ENCODE assay signal across 10 cellular contexts in the genomic region with DNA sequence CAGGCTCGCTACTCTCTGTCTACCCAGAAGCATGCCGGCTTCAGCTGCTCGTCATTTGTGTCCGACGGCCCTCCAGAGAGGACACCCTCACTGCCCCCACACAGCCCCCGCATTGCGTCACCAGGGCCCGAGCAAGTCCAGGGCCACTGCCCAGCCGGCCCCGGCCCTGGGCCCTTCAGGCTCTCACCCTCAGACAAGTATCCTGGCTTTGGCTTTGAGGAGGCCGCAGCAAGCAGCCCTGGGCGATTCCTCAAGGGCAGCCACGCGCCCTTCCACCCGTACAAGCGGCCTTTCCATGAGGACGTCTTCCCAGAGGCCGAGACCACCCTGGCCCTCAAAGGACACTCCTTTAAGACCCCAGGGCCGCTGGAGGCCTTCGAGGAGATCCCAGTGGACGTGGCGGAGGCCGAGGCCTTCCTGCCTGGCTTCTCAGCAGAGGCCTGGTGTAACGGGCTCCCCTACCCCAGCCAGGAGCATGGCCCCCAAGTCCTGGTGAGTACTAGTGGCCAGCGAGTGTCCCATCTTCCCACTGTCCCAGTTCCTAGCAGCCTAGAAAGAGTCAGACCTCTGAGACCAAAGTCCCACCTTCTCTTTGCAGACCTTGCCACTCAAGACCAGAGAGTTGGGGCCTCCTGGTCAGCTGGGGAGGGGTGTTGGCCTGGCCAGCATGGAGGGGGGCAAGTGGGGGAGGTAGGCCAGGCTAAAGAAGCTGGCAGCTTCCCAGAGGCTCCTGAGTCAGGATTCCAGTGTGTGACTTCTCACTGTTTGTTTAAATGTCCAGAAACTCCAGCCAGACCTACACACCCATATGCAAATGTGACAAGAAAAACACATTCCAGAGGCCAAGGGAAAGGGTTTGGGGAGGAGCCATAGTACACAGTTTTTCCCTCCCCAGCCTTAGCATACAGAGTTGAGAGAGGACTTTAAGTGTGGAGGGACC. TPM values are rescaled to one million over a fixed set of nuclear protein-coding genes. Genes with fewer than 3 reads are reported as not detected.
DNase-seq lines count a peak whose midpoint lies in the region; ATAC-seq and TF ChIP-seq lines count a peak whose summit lies in the region.
"Had no signal": no experiment of that assay in that cellular context is flagged by ENCODE, and none has a peak within 500 bp of the region (broad histone marks: within the 10 kb centered on the region; RNA-seq: fewer than 3 reads in every experiment).

No MANE protein-coding gene starts in this region.

- H3K9ac ChIP-seq in HCT116 (ENCODE audit: low read length): no peak overlapping the region

- H3K4me3 ChIP-seq in HCT116 (replicated peaks in 1 of 2; ENCODE audit: low read depth in 1 of 2, low read length in 2 of 2): no peak overlapping the region
- no peak overlapping the region for H3K4me3 ChIP-seq in thyroid gland (replicated peaks in 1 of 3)

- H3K4me1 ChIP-seq in HCT116 (ENCODE audit: control insufficient read depth in 1 of 2, insufficient read depth in 2 of 2, low read length in 2 of 2): peaks cover 0 to 11% of the 10 kb centered on the region in 2 experiments; a peak in 2 of 4 replicates
- peaks cover 53 to 76% of the 10 kb centered on the region in 2 donors for H3K4me1 ChIP-seq in thyroid gland

- H3K79me2 ChIP-seq in HCT116 (ENCODE audit: insufficient read depth, low read length): no peaks in the 10 kb centered on the region

- H3K4me2 ChIP-seq in HCT116 (ENCODE audit: low read length): no peak overlapping the region

- TF ChIP-seq RAD21 in HCT116 (IDR thresholded peaks at IDR 0.05; ENCODE audit: low read depth): no peak

- H3K27me3 ChIP-seq in HCT116 (ENCODE audit: insufficient read depth, low read length) (no peaks in the 10 kb centered on the region), thyroid gland (no peaks in the 10 kb centered on the region)

- 0 out of 2 replicates have a peak, but pooled peaks have one; percentile 15 for ATAC-seq in HCT116
- no peak for ATAC-seq in HG02588 (IDR thresholded peaks at IDR 0.05; ENCODE audit: unreplicated experiment)
- no peak for ATAC-seq in activated T-cell treated with anti-CD3 and anti-CD28 coated beads, Interleukin-2, amount 50 U/mL, for 72 hours (replicated peaks in 1 of 2)

- POLR2A ChIA-PET in HCT116 (lab: Charles Lee): no interaction called here

- H3K4me1 Mint-ChIP-seq in activated T-cell treated with anti-CD3 and anti-CD28 coated beads, Interleukin-2, amount 50 U/mL, for 72 hours (ENCODE audit: low read depth): no peaks in the 10 kb centered on the region

- no peak overlapping the region for H3K27ac Mint-ChIP-seq in activated T-cell treated with anti-CD3 and anti-CD28 coated beads, Interleukin-2, amount 50 U/mL, for 72 hours

- no peak overlapping the region for H2AFZ ChIP-seq in HCT116 (ENCODE audit: low read depth, low read length, poor library complexity, severe bottlenecking)

- TF ChIP-seq CTCF in HCT116 (IDR thresholded peaks at IDR 0.05 in 2 of 3, conservative IDR thresholded peaks at IDR 0.05 in 1 of 3; ENCODE audit: borderline replicate concordance in 1 of 3, insufficient read depth in 1 of 3, low read depth in 2 of 3, low read length in 2 of 3) (no peak), thyroid gland (IDR thresholded peaks at IDR 0.05) (no peak)

- no peaks in the 10 kb centered on the region for H3K36me3 Mint-ChIP-seq in activated T-cell treated with anti-CD3 and anti-CD28 coated beads, Interleukin-2, amount 50 U/mL, for 72 hours (ENCODE audit: insufficient read depth in 2 of 2)

- no peaks in the 10 kb centered on the region for H3K36me3 ChIP-seq in HCT116 (ENCODE audit: control insufficient read depth in 1 of 2, insufficient read depth in 2 of 2, low read length in 2 of 2)
- H3K36me3 ChIP-seq in thyroid gland: no peaks in the 10 kb centered on the region

- no peaks in the 10 kb centered on the region for H3K9me2 ChIP-seq in HCT116 (ENCODE audit: insufficient read depth)

- CTCF ChIA-PET in HCT116 (lab: Charles Lee): no interaction called here

- H3K27ac ChIP-seq in HCT116 (ENCODE audit: low read depth, low read length) (no peak overlapping the region; the same call in 1 of the 2 replicates), thyroid gland (peak overlapping the region; percentile 90 to 95 (median 94))

- TF ChIP-seq POLR2A in HCT116 (IDR thresholded peaks at IDR 0.05; ENCODE audit: borderline replicate concordance, extremely low read depth, insufficient read depth, insufficient read length) (no peak), thyroid gland (IDR thresholded peaks at IDR 0.05) (peak in 1 of 2 donors; percentile 11)

- 71 to 81% methylated on average over 4 to 24 of the region's 25 CpGs for WGBS in thyroid gland, 2 donors

- no peak overlapping the region for H3K4me3 Mint-ChIP-seq in activated T-cell treated with anti-CD3 and anti-CD28 coated beads, Interleukin-2, amount 50 U/mL, for 72 hours

- intact Hi-C loops in HCT116 (cut with micrococcal nuclease) (no loop called here), thyroid gland (cut with DNase I) (no loop called here)

- H3K9me3 Mint-ChIP-seq in activated T-cell treated with anti-CD3 and anti-CD28 coated beads, Interleukin-2, amount 50 U/mL, for 72 hours: no peaks in the 10 kb centered on the region

- BruUV-seq in HCT116 (replicated peaks; lab: Mats Ljungman, UMichigan): no TSS peak

- no peaks in the 10 kb centered on the region for H3K27me3 Mint-ChIP-seq in activated T-cell treated with anti-CD3 and anti-CD28 coated beads, Interleukin-2, amount 50 U/mL, for 72 hours (ENCODE audit: low read depth)

- no peaks in the 10 kb centered on the region for H4K20me1 ChIP-seq in HCT116 (ENCODE audit: insufficient read depth)

- RAD21 ChIA-PET in HCT116 (lab: Charles Lee; ENCODE audit: low non-redundant PET in 1 of 2, low total read pairs in 2 of 2, uncharacterized antibody in 2 of 2, unreplicated experiment in 2 of 2): no interaction called here

- DNase-seq in HCT116 (ENCODE audit: low read depth, low spot score) (no peak), astrocyte of the hippocampus (ENCODE audit: low read depth, low spot score) (peak; percentile 92), kidney tubule cell (ENCODE audit: low spot score) (peak; percentile 77), thyroid gland (peak; percentile 92 to 93), NCI-H2029 (lab: John Stamatoyannopoulos, UW) (no peak)
- DNase-seq in activated CD8-positive, alpha-beta memory T cell treated with anti-CD3 and anti-CD28 coated beads, Interleukin-2, amount 50 U/mL, for 4 hours: no peak
- DNase-seq in activated T-cell treated with anti-CD3 and anti-CD28 coated beads, Interleukin-2, amount 50 U/mL, for 72 hours: no peak
- DNase-seq: NCI-H2171 treated with DMSO at 0.1 percent for 48 hours had no signal

- H3K9me3 ChIP-seq in HCT116 (ENCODE audit: control insufficient read depth in 1 of 2, insufficient read depth in 1 of 2, low read depth in 1 of 2, low read length in 2 of 2) (no peaks in the 10 kb centered on the region), thyroid gland (no peaks in the 10 kb centered on the region)

TF ChIP-seq in HCT116, 20 proteins besides CTCF, POLR2A, EP300 and RAD21 (continues in another document):
- no peak for TF ChIP-seq ELF1 (IDR thresholded peaks at IDR 0.05; ENCODE audit: borderline replicate concordance, low read depth)
- TF ChIP-seq, protein P1, sequence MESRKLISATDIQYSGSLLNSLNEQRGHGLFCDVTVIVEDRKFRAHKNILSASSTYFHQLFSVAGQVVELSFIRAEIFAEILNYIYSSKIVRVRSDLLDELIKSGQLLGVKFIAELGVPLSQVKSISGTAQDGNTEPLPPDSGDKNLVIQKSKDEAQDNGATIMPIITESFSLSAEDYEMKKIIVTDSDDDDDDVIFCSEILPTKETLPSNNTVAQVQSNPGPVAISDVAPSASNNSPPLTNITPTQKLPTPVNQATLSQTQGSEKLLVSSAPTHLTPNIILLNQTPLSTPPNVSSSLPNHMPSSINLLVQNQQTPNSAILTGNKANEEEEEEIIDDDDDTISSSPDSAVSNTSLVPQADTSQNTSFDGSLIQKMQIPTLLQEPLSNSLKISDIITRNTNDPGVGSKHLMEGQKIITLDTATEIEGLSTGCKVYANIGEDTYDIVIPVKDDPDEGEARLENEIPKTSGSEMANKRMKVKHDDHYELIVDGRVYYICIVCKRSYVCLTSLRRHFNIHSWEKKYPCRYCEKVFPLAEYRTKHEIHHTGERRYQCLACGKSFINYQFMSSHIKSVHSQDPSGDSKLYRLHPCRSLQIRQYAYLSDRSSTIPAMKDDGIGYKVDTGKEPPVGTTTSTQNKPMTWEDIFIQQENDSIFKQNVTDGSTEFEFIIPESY (IDR thresholded peaks at IDR 0.05; ENCODE audit: extremely low read depth, insufficient replicate concordance, low read length): no peak
- TF ChIP-seq SRF (IDR thresholded peaks at IDR 0.05; ENCODE audit: low read depth): no peak
- TF ChIP-seq, protein P2, sequence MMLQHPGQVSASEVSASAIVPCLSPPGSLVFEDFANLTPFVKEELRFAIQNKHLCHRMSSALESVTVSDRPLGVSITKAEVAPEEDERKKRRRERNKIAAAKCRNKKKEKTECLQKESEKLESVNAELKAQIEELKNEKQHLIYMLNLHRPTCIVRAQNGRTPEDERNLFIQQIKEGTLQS (IDR thresholded peaks at IDR 0.05): no peak
- TF ChIP-seq ZFX (IDR thresholded peaks at IDR 0.05): no peak
- TF ChIP-seq CBX3 (IDR thresholded peaks at IDR 0.05; ENCODE audit: low read depth): no peak
- TF ChIP-seq, protein P3, sequence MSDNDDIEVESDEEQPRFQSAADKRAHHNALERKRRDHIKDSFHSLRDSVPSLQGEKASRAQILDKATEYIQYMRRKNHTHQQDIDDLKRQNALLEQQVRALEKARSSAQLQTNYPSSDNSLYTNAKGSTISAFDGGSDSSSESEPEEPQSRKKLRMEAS (IDR thresholded peaks at IDR 0.05): no peak

RNA-seq across cellular contexts. Expression of a gene that starts 18.6 kb away (rescaled TPM):
- not detected for total RNA-seq in HCT116 (2021; ENCODE audit: unreplicated experiment)
- polyA plus RNA-seq in HCT116 (2012): not detected in 2 replicates
- total RNA-seq in thyroid gland: under 1 TPM in 1 of 4 donors, not detected in 3; 0.34 TPM
- total RNA-seq in activated T-cell treated with anti-CD3 and anti-CD28 coated beads, Interleukin-2, amount 50 U/mL, for 72 hours: not detected
- total RNA-seq: mononuclear cell had no signal

RNA-seq across cellular contexts. Expression of a gene that starts 27.7 kb away (rescaled TPM):
- total RNA-seq in HCT116 (2021; ENCODE audit: unreplicated experiment) (43.2 TPM), thyroid gland (10 to 100 TPM; 29.8 to 43.9 (median 36.0) TPM)
- 36.9 and 40.4 TPM in 2 replicates for polyA plus RNA-seq in HCT116 (2012)
- 10 to 100 TPM; 45.3 to 53.8 TPM for total RNA-seq in activated T-cell treated with anti-CD3 and anti-CD28 coated beads, Interleukin-2, amount 50 U/mL, for 72 hours

RNA-seq across cellular contexts. Expression of a gene that starts 46.6 kb away (rescaled TPM):
- total RNA-seq in HCT116 (2021; ENCODE audit: unreplicated experiment) (45.8 TPM), thyroid gland (100 to 1,000 TPM in 1 of 4 donors, 10 to 100 TPM in 3; 37.2 to 111 (median 74.7) TPM)
- polyA plus RNA-seq in HCT116 (2012): 48.3 and 52.0 TPM in 2 replicates
- 10 to 100 TPM; 46.3 to 53.5 TPM for total RNA-seq in activated T-cell treated with anti-CD3 and anti-CD28 coated beads, Interleukin-2, amount 50 U/mL, for 72 hours

RNA-seq across cellular contexts. Expression of a gene that starts 51.3 kb away (rescaled TPM):
- total RNA-seq in HCT116 (2021; ENCODE audit: unreplicated experiment) (not detected), thyroid gland (not detected)
- polyA plus RNA-seq in HCT116 (2012): not detected in 2 replicates
- not detected for total RNA-seq in activated T-cell treated with anti-CD3 and anti-CD28 coated beads, Interleukin-2, amount 50 U/mL, for 72 hours
- total RNA-seq: mononuclear cell had no signal

RNA-seq across cellular contexts. Expression of a gene that starts 51.9 kb away (rescaled TPM):
- 82.8 TPM for total RNA-seq in HCT116 (2021; ENCODE audit: unreplicated experiment)
- polyA plus RNA-seq in HCT116 (2012): 379 and 483 TPM in 2 replicates
- 10 to 100 TPM in 1 of 4 donors, 1 to 10 TPM in 3; 6.0 to 13.1 (median 8.7) TPM for total RNA-seq in thyroid gland
- total RNA-seq in activated T-cell treated with anti-CD3 and anti-CD28 coated beads, Interleukin-2, amount 50 U/mL, for 72 hours: 10 to 100 TPM; 23.1 to 40.0 TPM

Comparison
In these comparisons a context has a peak if more than half of its experiments do, and no peak if none do; other contexts are left out.
1. DNase-seq: peak in astrocyte of the hippocampus (single experiment), kidney tubule cell (single experiment) and thyroid gland (2 of 2); none in HCT116 (single experiment), NCI-H2029 (single experiment), activated CD8-positive, alpha-beta memory T cell treated with anti-CD3 and anti-CD28 coated beads, Interleukin-2, amount 50 U/mL, for 4 hours (single experiment) and activated T-cell treated with anti-CD3 and anti-CD28 coated beads, Interleukin-2, amount 50 U/mL, for 72 hours (0 of 2).